In the genomic region with DNA sequence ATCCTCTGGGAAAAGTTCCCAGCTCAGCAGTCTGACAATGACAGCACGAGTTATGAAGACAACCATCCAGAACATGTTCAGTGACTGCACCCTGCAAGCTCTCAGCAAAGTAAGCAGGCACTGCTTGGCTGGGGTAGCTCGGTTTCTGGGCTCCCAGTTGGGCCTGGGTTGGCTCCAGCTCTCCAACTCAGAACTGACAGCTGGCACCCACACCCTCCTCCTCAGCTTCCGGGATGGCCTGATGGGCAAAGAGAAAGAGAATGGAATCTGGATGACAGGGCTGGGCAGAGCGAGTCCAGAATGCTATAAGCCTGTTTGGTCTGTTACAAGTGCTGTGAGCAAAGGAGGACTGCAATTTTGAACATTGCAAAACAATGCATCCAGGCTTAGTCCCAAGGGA, we compare ENCODE assay signal across 11 cellular contexts.
DNase-seq lines count a peak whose midpoint lies in the region; ATAC-seq and TF ChIP-seq lines count a peak whose summit lies in the region.
"Had no signal": no experiment of that assay in that cellular context is flagged by ENCODE, and none has a peak within 500 bp of the region (broad histone marks: within the 10 kb centered on the region; RNA-seq: fewer than 3 reads in every experiment).

No MANE protein-coding gene starts in this region.

- intact Hi-C loops in lower lobe of right lung (cut with DNase I), result no loop called here

- H3K27ac ChIP-seq in epithelial cell of prostate, result peak overlapping the region; percentile 25
- H3K27ac ChIP-seq in lower lobe of right lung, result peak overlapping the region; percentile 34
- H3K27ac ChIP-seq in stomach smooth muscle (ENCODE audit: low read length), result peak overlapping the region; percentile 11
- no peak overlapping the region for H3K27ac ChIP-seq in effector memory CD4-positive, alpha-beta T cell (ENCODE audit: insufficient read depth, low read length, poor library complexity, severe bottlenecking)
- H3K27ac ChIP-seq: KMS-11 had no signal

- H3K9me3 ChIP-seq in lower lobe of right lung, result no peaks in the 10 kb centered on the region
- no peaks in the 10 kb centered on the region for H3K9me3 ChIP-seq in stomach smooth muscle (ENCODE audit: control insufficient read depth in 2 of 2, low read length in 2 of 2)
- H3K9me3 ChIP-seq in effector memory CD4-positive, alpha-beta T cell (ENCODE audit: control insufficient read depth, low read length), result no peaks in the 10 kb centered on the region

- H3K4me1 ChIP-seq in lower lobe of right lung (peaks cover 8% of the 10 kb centered on the region), stomach smooth muscle (ENCODE audit: control insufficient read depth, insufficient read depth, low read length) (peaks cover 12% of the 10 kb centered on the region)
- no peaks in the 10 kb centered on the region for H3K4me1 ChIP-seq in effector memory CD4-positive, alpha-beta T cell (ENCODE audit: control insufficient read depth, insufficient read depth, low read length, poor library complexity, severe bottlenecking)

- H3K9ac ChIP-seq in stomach smooth muscle (ENCODE audit: low read length in 2 of 2), result no peak overlapping the region
- H3K9ac ChIP-seq: KMS-11 had no signal

- H3K4me3 ChIP-seq in lower lobe of right lung (no peak overlapping the region), stomach smooth muscle (ENCODE audit: low read length in 2 of 2) (peak overlapping the region in 1 of 2 donors; percentile 17)
- H3K4me3 ChIP-seq in effector memory CD4-positive, alpha-beta T cell (ENCODE audit: insufficient read depth, low read depth, low read length, poor library complexity, severe bottlenecking), result no peak overlapping the region

- peak; percentile 32 to 50 for ATAC-seq in lower lobe of right lung

- H3K27me3 ChIP-seq in lower lobe of right lung (ENCODE audit: low read depth) (no peaks in the 10 kb centered on the region), stomach smooth muscle (ENCODE audit: control insufficient read depth in 1 of 2, insufficient read depth in 2 of 2, low read length in 2 of 2) (no peaks in the 10 kb centered on the region)
- no peaks in the 10 kb centered on the region for H3K27me3 ChIP-seq in effector memory CD4-positive, alpha-beta T cell (replicated peaks; ENCODE audit: control insufficient read depth, insufficient read depth, low read length, poor library complexity, severe bottlenecking)

- DNase-seq in NCI-H446 (lab: John Stamatoyannopoulos, UW) (peak; percentile 91 to 96), epithelial cell of prostate (ENCODE audit: low read depth, low spot score) (no peak), lower lobe of right lung (no peak), AG08396 (ENCODE audit: low spot score) (no peak), activated gamma-delta T cell treated with Interleukin-2 at 50 U/mL for 16 hours (no peak), cortex of kidney (lab: John Stamatoyannopoulos, UW) (no peak)
- DNase-seq in effector memory CD4-positive, alpha-beta T cell, result no peak
- DNase-seq: DND-41; stimulated activated CD4-positive, alpha-beta T cell treated with anti-CD3 and anti-CD28 coated beads, Interleukin-2, amount 100 ng/mL, for 24 hours had no signal

- H3K36me3 ChIP-seq in lower lobe of right lung (no peaks in the 10 kb centered on the region), stomach smooth muscle (ENCODE audit: control insufficient read depth in 2 of 2, insufficient read depth in 2 of 2, low read length in 2 of 2) (no peaks in the 10 kb centered on the region)
- no peaks in the 10 kb centered on the region for H3K36me3 ChIP-seq in effector memory CD4-positive, alpha-beta T cell (ENCODE audit: control insufficient read depth, insufficient read depth, low read length)

- no peak for TF ChIP-seq CTCF in lower lobe of right lung (IDR thresholded peaks at IDR 0.05)

Comparison
In these comparisons a context has a peak if more than half of its experiments do, and no peak if none do; other contexts are left out.
1. DNase-seq: peak in NCI-H446 (2 of 2); none in epithelial cell of prostate (single experiment), lower lobe of right lung (single experiment), AG08396 (single experiment), activated gamma-delta T cell treated with Interleukin-2 at 50 U/mL for 16 hours (single experiment), effector memory CD4-positive, alpha-beta T cell (0 of 3) and cortex of kidney (single experiment).